2 cellular contexts compared by ENCODE assay signal in genomic region chr19:40379446-40380198, GRCh38.
TF ChIP-seq lines count a peak whose summit lies in the region.

No MANE protein-coding gene starts in this region.

TF ChIP-seq in SK-N-SH, 30 proteins besides CTCF, POLR2A, EP300 and RAD21 (continued from another document):
- TF ChIP-seq TAF1 (IDR thresholded peaks at IDR 0.05; ENCODE audit: borderline replicate concordance, low read depth, low read length), result no peak
- no peak for TF ChIP-seq GABPA (IDR thresholded peaks at IDR 0.05; ENCODE audit: low read depth)
- no peak for TF ChIP-seq YY1 (IDR thresholded peaks at IDR 0.05; ENCODE audit: low read depth)
- no peak for TF ChIP-seq ZBTB33 (IDR thresholded peaks at IDR 0.05; ENCODE audit: borderline replicate concordance, low read depth)
- TF ChIP-seq FOSL2 (IDR thresholded peaks at IDR 0.05; ENCODE audit: borderline replicate concordance, low read depth), result no peak
- no peak for TF ChIP-seq FOXM1 (IDR thresholded peaks at IDR 0.05; ENCODE audit: low read depth)
- TF ChIP-seq RXRA (IDR thresholded peaks at IDR 0.05; ENCODE audit: borderline replicate concordance, low read depth), result no peak
- TF ChIP-seq SIN3A (IDR thresholded peaks at IDR 0.05; ENCODE audit: borderline replicate concordance, low read depth, low read length), result no peak
- no peak for TF ChIP-seq NRF1 (IDR thresholded peaks at IDR 0.05; ENCODE audit: low read depth, low read length)
- TF ChIP-seq USF1 (IDR thresholded peaks at IDR 0.05; ENCODE audit: borderline replicate concordance, low read depth), result no peak
- no peak for TF ChIP-seq ELF1 (IDR thresholded peaks at IDR 0.05)
- TF ChIP-seq MXI1 (IDR thresholded peaks at IDR 0.05; ENCODE audit: low read depth, low read length), result no peak
- TF ChIP-seq EZH2phosphoT487 (IDR thresholded peaks at IDR 0.05; ENCODE audit: borderline replicate concordance, low read depth), result no peak
- no peak for TF ChIP-seq TEAD4 (IDR thresholded peaks at IDR 0.05; ENCODE audit: borderline replicate concordance, insufficient read depth)
- no peak for TF ChIP-seq SMC3 (IDR thresholded peaks at IDR 0.05; ENCODE audit: low read depth, low read length)
- no peak for TF ChIP-seq RFX5 (IDR thresholded peaks at IDR 0.05; ENCODE audit: low read length)

TF ChIP-seq in SK-N-SH treated with all-trans-retinoic acid at 6 μM for 48 hours, 23 proteins besides CTCF, POLR2A, EP300 and RAD21:
- TF ChIP-seq, protein P1, sequence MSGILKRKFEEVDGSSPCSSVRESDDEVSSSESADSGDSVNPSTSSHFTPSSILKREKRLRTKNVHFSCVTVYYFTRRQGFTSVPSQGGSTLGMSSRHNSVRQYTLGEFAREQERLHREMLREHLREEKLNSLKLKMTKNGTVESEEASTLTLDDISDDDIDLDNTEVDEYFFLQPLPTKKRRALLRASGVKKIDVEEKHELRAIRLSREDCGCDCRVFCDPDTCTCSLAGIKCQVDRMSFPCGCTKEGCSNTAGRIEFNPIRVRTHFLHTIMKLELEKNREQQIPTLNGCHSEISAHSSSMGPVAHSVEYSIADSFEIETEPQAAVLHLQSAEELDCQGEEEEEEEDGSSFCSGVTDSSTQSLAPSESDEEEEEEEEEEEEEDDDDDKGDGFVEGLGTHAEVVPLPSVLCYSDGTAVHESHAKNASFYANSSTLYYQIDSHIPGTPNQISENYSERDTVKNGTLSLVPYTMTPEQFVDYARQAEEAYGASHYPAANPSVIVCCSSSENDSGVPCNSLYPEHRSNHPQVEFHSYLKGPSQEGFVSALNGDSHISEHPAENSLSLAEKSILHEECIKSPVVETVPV (CRISPR knock-in tag; IDR thresholded peaks at IDR 0.05), result no peak
- no peak for TF ChIP-seq PATZ1 (CRISPR knock-in tag; IDR thresholded peaks at IDR 0.05; ENCODE audit: borderline replicate concordance)
- no peak for TF ChIP-seq ZFP3 (CRISPR knock-in tag; IDR thresholded peaks at IDR 0.05)
- no peak for TF ChIP-seq RARB (CRISPR knock-in tag; IDR thresholded peaks at IDR 0.05)
- TF ChIP-seq SNAI2 (CRISPR knock-in tag; IDR thresholded peaks at IDR 0.05), result no peak
- TF ChIP-seq ARNTL (CRISPR knock-in tag; IDR thresholded peaks at IDR 0.05; ENCODE audit: borderline replicate concordance, low read depth), result no peak
- TF ChIP-seq, protein P2, sequence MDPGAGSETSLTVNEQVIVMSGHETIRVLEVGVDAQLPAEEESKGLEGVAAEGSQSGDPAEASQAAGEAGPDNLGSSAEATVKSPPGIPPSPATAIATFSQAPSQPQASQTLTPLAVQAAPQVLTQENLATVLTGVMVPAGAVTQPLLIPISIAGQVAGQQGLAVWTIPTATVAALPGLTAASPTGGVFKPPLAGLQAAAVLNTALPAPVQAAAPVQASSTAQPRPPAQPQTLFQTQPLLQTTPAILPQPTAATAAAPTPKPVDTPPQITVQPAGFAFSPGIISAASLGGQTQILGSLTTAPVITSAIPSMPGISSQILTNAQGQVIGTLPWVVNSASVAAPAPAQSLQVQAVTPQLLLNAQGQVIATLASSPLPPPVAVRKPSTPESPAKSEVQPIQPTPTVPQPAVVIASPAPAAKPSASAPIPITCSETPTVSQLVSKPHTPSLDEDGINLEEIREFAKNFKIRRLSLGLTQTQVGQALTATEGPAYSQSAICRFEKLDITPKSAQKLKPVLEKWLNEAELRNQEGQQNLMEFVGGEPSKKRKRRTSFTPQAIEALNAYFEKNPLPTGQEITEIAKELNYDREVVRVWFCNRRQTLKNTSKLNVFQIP (CRISPR knock-in tag; IDR thresholded peaks at IDR 0.05; ENCODE audit: borderline replicate concordance, low read depth), result no peak
- TF ChIP-seq ISL1 (CRISPR knock-in tag; IDR thresholded peaks at IDR 0.05), result no peak
- no peak for TF ChIP-seq ZNF70 (CRISPR knock-in tag; IDR thresholded peaks at IDR 0.05)
- no peak for TF ChIP-seq TSHZ2 (CRISPR knock-in tag; IDR thresholded peaks at IDR 0.05)
- no peak for TF ChIP-seq ZFP30 (CRISPR knock-in tag; IDR thresholded peaks at IDR 0.05)
- no peak for TF ChIP-seq ZNF8 (CRISPR knock-in tag; IDR thresholded peaks at IDR 0.05)
- no peak for TF ChIP-seq ZNF565 (CRISPR knock-in tag; conservative IDR thresholded peaks at IDR 0.05; ENCODE audit: low read depth)
- no peak for TF ChIP-seq ESRRG (CRISPR knock-in tag; IDR thresholded peaks at IDR 0.05)
- TF ChIP-seq ZC3H10 (CRISPR knock-in tag; IDR thresholded peaks at IDR 0.05), result no peak
TF ChIP-seq in SK-N-SH treated with all-trans-retinoic acid at 6 μM for 48 hours: peak in this region for 0.
